ENCODE assay signal across 18 cellular contexts in the genomic region with DNA sequence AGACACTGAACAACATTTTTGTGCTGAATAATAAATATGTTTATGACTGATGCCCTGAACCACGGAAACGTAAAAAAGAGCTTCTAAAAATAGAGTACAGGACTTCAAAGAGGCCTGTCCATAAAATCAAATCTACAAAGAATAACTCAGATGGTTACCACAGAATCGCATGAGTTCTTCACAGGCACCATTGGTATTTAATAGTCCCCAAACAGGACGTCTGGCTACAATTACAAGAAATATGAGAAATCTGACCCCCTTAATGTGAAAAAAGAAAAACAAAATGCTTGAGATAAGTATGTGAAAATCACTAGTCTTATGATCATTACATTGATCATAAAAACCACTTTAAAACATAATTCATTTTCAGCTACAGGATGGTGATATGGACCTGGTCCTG. TPM values are rescaled to one million over a fixed set of nuclear protein-coding genes. Genes with fewer than 3 reads are reported as not detected.
DNase-seq lines count a peak whose midpoint lies in the region; ATAC-seq, FAIRE-seq and TF ChIP-seq lines count a peak whose summit lies in the region.
"Had no signal": no experiment of that assay in that cellular context is flagged by ENCODE, and none has a peak within 500 bp of the region (broad histone marks: within the 10 kb centered on the region; RNA-seq: fewer than 3 reads in every experiment).

No MANE protein-coding gene starts in this region.

- H2BK15ac ChIP-seq in IMR-90 (ENCODE audit: low read depth, low read length), result no peak overlapping the region

- no peak overlapping the region for H4K5ac ChIP-seq in IMR-90 (ENCODE audit: low read depth, low read length)

- 0 out of 2 replicates have a peak overlapping the region, but pooled peaks have one; percentile 3 for H2BK120ac ChIP-seq in IMR-90 (ENCODE audit: low read depth, low read length)

- no peak for FAIRE-seq in HepG2 (lab: Jason Lieb, UNC)
- FAIRE-seq: colon, islet of Langerhans, RCC 7860 had no signal

- H3K79me1 ChIP-seq in IMR-90 (ENCODE audit: low read depth in 1 of 2, low read length in 2 of 2), result peaks cover 18 to 81% of the 10 kb centered on the region in 2 experiments

- in situ Hi-C loops in IMR-90 (cut with MboI; ENCODE audit: low sequenced_read_pairs) (no loop called here), HepG2 (cut with HindIII; ENCODE audit: extremely low pct_ligation_motif_present, low pct_unique_long_range_greater_than_20kb) (no loop called here)

- CTCF ChIA-PET in IMR-90 (lab: Yijun Ruan, JAX) (interaction anchor here (0.6 kb wide), 1 partner anchor 342 kb away, joined by 4 read pairs; no protein-coding TSS in a partner anchor), HepG2 (lab: Yijun Ruan, JAX; ENCODE audit: low intra/inter-chr PET ratio, low total read pairs) (no interaction called here)

- dilution Hi-C loops in IMR-90 (cut with HindIII; ENCODE audit: low sequenced_read_pairs, unreplicated experiment), result no loop called here

- TF ChIP-seq RAD21 in IMR-90 (IDR thresholded peaks at IDR 0.05; ENCODE audit: low read length), result no peak
- TF ChIP-seq RAD21 in HepG2 (CRISPR knock-in tag; IDR thresholded peaks at IDR 0.05), result no peak

- H3K9ac ChIP-seq in IMR-90 (ENCODE audit: low read depth, low read length) (no peak overlapping the region), HepG2 (ENCODE audit: insufficient read depth, low read depth, low read length) (no peak overlapping the region)

- H3K36me3 ChIP-seq in IMR-90 (ENCODE audit: control insufficient read depth, insufficient read depth, low read length) (no peaks in the 10 kb centered on the region), tibial artery (no peaks in the 10 kb centered on the region), HepG2 (replicated peaks in 1 of 2; ENCODE audit: control insufficient read depth in 1 of 2, insufficient read depth in 2 of 2, low read length in 2 of 2) (no peaks in the 10 kb centered on the region)

- no peaks in the 10 kb centered on the region for H3K27me3 ChIP-seq in IMR-90 (ENCODE audit: control insufficient read depth, insufficient read depth, low read length)
- H3K27me3 ChIP-seq in tibial artery, result no peaks in the 10 kb centered on the region
- peaks cover 1 to 17% of the 10 kb centered on the region in 2 experiments; a peak in 3 of 5 replicates for H3K27me3 ChIP-seq in HepG2 (ENCODE audit: control insufficient read depth in 1 of 2, insufficient read depth in 2 of 2, low read length in 2 of 2)
- H3K27me3 ChIP-seq: testis had no signal

- TF ChIP-seq CTCF in IMR-90 (conservative IDR thresholded peaks at IDR 0.05; ENCODE audit: low read depth, low read length) (no peak), VCaP (conservative IDR thresholded peaks at IDR 0.05) (no peak), foreskin fibroblast (IDR thresholded peaks at IDR 0.05; ENCODE audit: low read depth, low read length) (no peak), tibial artery (IDR thresholded peaks at IDR 0.05) (no peak), HepG2 (CRISPR knock-in tag; IDR thresholded peaks at IDR 0.05) (no peak)

- TF ChIP-seq EP300 in HepG2 (IDR thresholded peaks at IDR 0.05; ENCODE audit: low read depth in 2 of 2, low read length in 2 of 2), result no peak
- no peak for TF ChIP-seq EP300 in HepG2 (CRISPR knock-in tag; IDR thresholded peaks at IDR 0.05; ENCODE audit: borderline replicate concordance)

- ATAC-seq in IMR-90 (ENCODE audit: low read depth), result no peak
- no peak for ATAC-seq in GM21528 (IDR thresholded peaks at IDR 0.05; ENCODE audit: low FRiP score, unreplicated experiment)
- no peak for ATAC-seq in HepG2
- ATAC-seq: WTC11 had no signal

- H3K79me2 ChIP-seq in HepG2 (ENCODE audit: insufficient read depth, low read length), result no peaks in the 10 kb centered on the region

- no CpG with 5 or more reads among the region's 4 CpGs for WGBS in IMR-90 (ENCODE audit: extremely low coverage in 2 of 2, insufficient read length in 1 of 2), 2 experiments
- 65% methylated on average over 4 of the region's 4 CpGs for WGBS in HepG2 (ENCODE audit: low lambda C conversion rate)

- H3K9me3 ChIP-seq in IMR-90 (ENCODE audit: control insufficient read depth, insufficient read depth, low read length) (no peaks in the 10 kb centered on the region), tibial artery (no peaks in the 10 kb centered on the region), HepG2 (ENCODE audit: low read length) (no peaks in the 10 kb centered on the region)
- H3K9me3 ChIP-seq: testis had no signal

- no peak overlapping the region for H4K91ac ChIP-seq in IMR-90 (ENCODE audit: insufficient read depth, low read depth, low read length)

- BruUV-seq in IMR-90 (replicated peaks; lab: Mats Ljungman, UMichigan), result no TSS peak
- no TSS peak for BruUV-seq in HepG2 (replicated peaks; lab: Mats Ljungman, UMichigan)

- POLR2A ChIA-PET in IMR-90 (lab: Charles Lee; ENCODE audit: unreplicated experiment) (no interaction called here), HepG2 (lab: Yijun Ruan, JAX) (no interaction called here)

- DNase-seq in IMR-90 (no peak), foreskin fibroblast (peak; percentile 37 to 41), tibial artery (no peak), caudate nucleus (lab: John Stamatoyannopoulos, UW) (no peak), HepG2 (ENCODE audit: low spot score) (no peak)
- DNase-seq: DMS79, glutamatergic neuron, NCI-H1105, occipital lobe, T-helper 1 cell, testis had no signal

- H4K8ac ChIP-seq in IMR-90 (ENCODE audit: low read depth in 2 of 2, low read length in 2 of 2), result peak overlapping the region in 1 of 2 experiments; percentile 36; a peak in 1 of 4 replicates

- H3K4me3 ChIP-seq in IMR-90 (ENCODE audit: insufficient read depth, low read depth, low read length) (no peak overlapping the region), foreskin fibroblast (ENCODE audit: low read depth in 1 of 2, low read length in 2 of 2) (no peak overlapping the region), tibial artery (no peak overlapping the region), HepG2 (replicated peaks in 1 of 3; ENCODE audit: insufficient read depth in 1 of 3, low read depth in 2 of 3, low read length in 3 of 3) (no peak overlapping the region)
- H3K4me3 ChIP-seq: skin epidermis, testis had no signal

- TF ChIP-seq POLR2A in IMR-90 (IDR thresholded peaks at IDR 0.05; ENCODE audit: low read depth, low read length) (no peak), HepG2 (IDR thresholded peaks at IDR 0.05; ENCODE audit: insufficient read depth in 1 of 2, low read depth in 2 of 2, low read length in 2 of 2) (no peak)

- peak overlapping the region; percentile 34; the same call in 1 of the 2 replicates for H3K23ac ChIP-seq in IMR-90 (ENCODE audit: low read depth, low read length)

- H3K4ac ChIP-seq in IMR-90 (ENCODE audit: low read depth, low read length), result no peak overlapping the region

- no peak overlapping the region for H2AK5ac ChIP-seq in IMR-90 (ENCODE audit: low read depth, low read length)

- peaks cover 18% of the 10 kb centered on the region for H3K9me1 ChIP-seq in IMR-90 (ENCODE audit: insufficient read depth, low read length)

- intact Hi-C loops in IMR-90 (cut with micrococcal nuclease) (no loop called here), tibial artery (cut with DNase I; ENCODE audit: low total_unique reads) (no loop called here), HepG2 (cut with micrococcal nuclease; ENCODE audit: unreplicated experiment) (no loop called here)

- H2AK9ac ChIP-seq in IMR-90 (replicated peaks; ENCODE audit: low read depth, low read length, poor library complexity), result no peak overlapping the region

- H4K20me1 ChIP-seq in IMR-90 (ENCODE audit: insufficient read depth, low read length) (peaks cover 20% of the 10 kb centered on the region; the same call in 1 of the 2 replicates), HepG2 (ENCODE audit: insufficient read depth, low read length) (peaks cover 5% of the 10 kb centered on the region; the same call in 1 of the 2 replicates)

- 0 out of 2 replicates have a peak overlapping the region, but pooled peaks have one; percentile 4 for H2BK20ac ChIP-seq in IMR-90 (ENCODE audit: low read depth, low read length)

- H3K18ac ChIP-seq in IMR-90 (ENCODE audit: low read depth, low read length), result peak overlapping the region; percentile 20; the same call in 1 of the 2 replicates

- no peak overlapping the region for H3K14ac ChIP-seq in IMR-90 (replicated peaks; ENCODE audit: low read depth, low read length)

- H3K4me2 ChIP-seq in IMR-90 (ENCODE audit: low read depth, low read length), result peak overlapping the region; percentile 21; the same call in 1 of the 2 replicates
- H3K4me2 ChIP-seq in HepG2 (ENCODE audit: low read depth, low read length), result no peak overlapping the region

- H2BK5ac ChIP-seq in IMR-90 (ENCODE audit: low read depth, low read length, poor library complexity, severe bottlenecking), result peak overlapping the region; percentile 53

- H3K4me1 ChIP-seq in IMR-90 (ENCODE audit: control insufficient read depth, insufficient read depth, low read length), result peaks cover 21% of the 10 kb centered on the region
- peaks cover 0 to 89% (median 45%) of the 10 kb centered on the region in 4 donors for H3K4me1 ChIP-seq in tibial artery
- peaks cover 24% of the 10 kb centered on the region for H3K4me1 ChIP-seq in HepG2 (ENCODE audit: insufficient read depth, low read length)

- H3K27ac ChIP-seq in IMR-90 (ENCODE audit: insufficient read depth, low read length) (no peak overlapping the region), VCaP (0 out of 2 replicates have a peak overlapping the region, but pooled peaks have one; percentile 5), tibial artery (peak overlapping the region; percentile 9 to 42), caudate nucleus (ENCODE audit: low read depth, low read length) (no peak overlapping the region), HepG2 (ENCODE audit: extremely low read length, insufficient read depth, low read length) (no peak overlapping the region)
- H3K27ac ChIP-seq: testis had no signal

- no peak overlapping the region for H3K56ac ChIP-seq in IMR-90 (ENCODE audit: extremely low read depth, insufficient read depth, low read length)

- H2AFZ ChIP-seq in IMR-90 (replicated peaks; ENCODE audit: low read length, poor library complexity) (no peak overlapping the region), HepG2 (ENCODE audit: low read length) (no peak overlapping the region)

RNA-seq across cellular contexts. Expression of gene CYTH3, which starts 20.8 kb away (rescaled TPM):
- total RNA-seq in IMR-90 (2012; rRNA removed) (14.2 TPM in 2 replicates), HepG2 (2016; rRNA removed; fragmentation: Illumina TruSeq; extraction: Trizol) (2.8 and 3.8 TPM in 2 replicates)
- polyA plus RNA-seq in IMR-90 (2012; rRNA removed) (34.5 and 34.8 TPM in 2 replicates), HepG2 (2011; rRNA removed) (3.1 and 4.6 TPM in 2 replicates)
- polyA plus RNA-seq in IMR-90 (2012; cell fraction: cytosol; rRNA removed), result 13.5 and 24.2 TPM in 2 replicates
- polyA plus RNA-seq in IMR-90 (2012; cell fraction: nucleus; rRNA removed; ENCODE audit: low replicate concordance), result 74.6 and 95.8 TPM in 2 replicates
- 1.0 and 1.1 TPM in 2 replicates for total RNA-seq in HepG2 (2016; cell fraction: cytosol; rRNA removed; fragmentation: Illumina TruSeq; extraction: Trizol; ENCODE audit: low read depth)
- 2.4 and 2.8 TPM in 2 replicates for total RNA-seq in HepG2 (2016; cell fraction: insoluble cytoplasmic fraction; rRNA removed; fragmentation: Illumina TruSeq; extraction: Trizol)
- total RNA-seq in HepG2 (2016; cell fraction: membrane; rRNA removed; fragmentation: Illumina TruSeq; extraction: Trizol), result 1.7 and 2.4 TPM in 2 replicates
- 3.0 and 3.4 TPM in 2 replicates for total RNA-seq in HepG2 (2016; cell fraction: nucleus; rRNA removed; fragmentation: Illumina TruSeq; extraction: Trizol)
- 2.6 and 4.2 TPM in 2 replicates for polyA plus RNA-seq in HepG2 (2011; cell fraction: cytosol; rRNA removed)
- 8.7 and 13.2 TPM in 2 replicates for polyA plus RNA-seq in HepG2 (2011; cell fraction: nucleus; rRNA removed)
- polyA plus RNA-seq in HepG2 (2012), result 1.8 and 2.2 TPM in 2 replicates
- polyA plus RNA-seq in HepG2 (2016; cell fraction: cytosol; fragmentation: Illumina TruSeq; extraction: Trizol; ENCODE audit: low read depth), result 0.34 and 0.46 TPM in 2 replicates
- polyA plus RNA-seq in HepG2 (2016; cell fraction: insoluble cytoplasmic fraction; fragmentation: Illumina TruSeq; extraction: Trizol; ENCODE audit: low read depth), result 2.3 and 2.5 TPM in 2 replicates
- 1.4 and 1.8 TPM in 2 replicates for polyA plus RNA-seq in HepG2 (2016; cell fraction: membrane; fragmentation: Illumina TruSeq; extraction: Trizol; ENCODE audit: low read depth)
- 5.6 and 6.5 TPM in 2 replicates for polyA plus RNA-seq in HepG2 (2016; cell fraction: nucleus; fragmentation: Illumina TruSeq; extraction: Trizol; ENCODE audit: insufficient read depth, low read depth)
- polyA minus RNA-seq in HepG2 (2011; rRNA and poly(A)+ RNA removed; ENCODE audit: low replicate concordance), result 5.8 and 17.9 TPM in 2 replicates
- polyA minus RNA-seq in HepG2 (2011; cell fraction: cytosol; rRNA and poly(A)+ RNA removed), result 1.9 and 2.3 TPM in 2 replicates
- polyA minus RNA-seq in HepG2 (2011; cell fraction: nucleus; rRNA and poly(A)+ RNA removed), result 2.4 and 3.0 TPM in 2 replicates

Comparison
In these comparisons a context has a peak if more than half of its experiments do, and no peak if none do; other contexts are left out.
1. DNase-seq: peak in foreskin fibroblast (2 of 2); none in IMR-90 (single experiment), tibial artery (0 of 2), caudate nucleus (0 of 61) and HepG2 (single experiment).
2. H3K27ac ChIP-seq: peak in VCaP (single experiment) and tibial artery (2 of 2); none in IMR-90 (single experiment), caudate nucleus (single experiment) and HepG2 (single experiment).